In genomic region chr17:56976941-56977570, GRCh38 we compare ENCODE assay signal across 8 cellular contexts. TPM values are rescaled to one million over a fixed set of nuclear protein-coding genes. Genes with fewer than 3 reads are reported as not detected.
DNase-seq lines count a peak whose midpoint lies in the region; ATAC-seq and TF ChIP-seq lines count a peak whose summit lies in the region.

No MANE protein-coding gene starts in this region.

- peaks cover 17 to 26% (median 22%) of the 10 kb centered on the region in 3 donors for H3K4me1 Mint-ChIP-seq in T-cell

- no peaks in the 10 kb centered on the region for H3K27me3 Mint-ChIP-seq in T-cell

- H3K4me3 ChIP-seq in GM12865 (ENCODE audit: low read depth, low read length) (peak overlapping the region; percentile 66; the same call in 1 of the 2 replicates), fibroblast of villous mesenchyme (ENCODE audit: low read depth, low read length) (peak overlapping the region; percentile 81), psoas muscle (peak overlapping the region; percentile 79)

- no peaks in the 10 kb centered on the region for H3K36me3 Mint-ChIP-seq in T-cell

- intact Hi-C loops in psoas muscle (cut with DNase I): no loop called here

- WGBS in psoas muscle, 3 donors: 54 to 63% (median 63%) methylated on average over 10 of the region's 10 CpGs

- H3K9me3 ChIP-seq in psoas muscle: no peaks in the 10 kb centered on the region

- POLR2A ChIA-PET in T-cell (lab: Charles Lee): interaction anchor here in 1 of 2 donors (0.5 kb wide), 1 partner anchor 26 kb away, joined by 4 read pairs; no protein-coding TSS in a partner anchor

- H3K27ac ChIP-seq in psoas muscle: no peak overlapping the region

- ATAC-seq in T-cell (replicated peaks in 1 of 4): no peak
- peak in 2 of 4 donors; percentile 13 to 23 for ATAC-seq in psoas muscle
- ATAC-seq in HG03280 (IDR thresholded peaks at IDR 0.05; ENCODE audit: unreplicated experiment): no peak
- ATAC-seq in HG03378 (IDR thresholded peaks at IDR 0.05; ENCODE audit: unreplicated experiment): no peak

- CTCF ChIA-PET in T-cell (lab: Charles Lee): interaction anchor here in 1 of 2 donors (1.6 kb wide), 1 partner anchor 197 kb away, joined by 4 read pairs; no protein-coding TSS in a partner anchor

- no peak overlapping the region for H3K27ac Mint-ChIP-seq in T-cell

- peaks cover 8% of the 10 kb centered on the region for H3K4me1 ChIP-seq in psoas muscle

- H3K27me3 ChIP-seq in psoas muscle (ENCODE audit: insufficient read depth in 3 of 3, low read length in 2 of 3): no peaks in the 10 kb centered on the region

- H3K36me3 ChIP-seq in psoas muscle (ENCODE audit: insufficient read depth in 1 of 2, low read depth in 1 of 2): peaks cover 0 to 12% of the 10 kb centered on the region in 2 donors

- TF ChIP-seq CTCF in GM12865 (IDR thresholded peaks at IDR 0.05; ENCODE audit: insufficient read depth, low read depth, low read length, missing control alignments) (no peak), fibroblast of villous mesenchyme (IDR thresholded peaks at IDR 0.05; ENCODE audit: insufficient read depth, low read depth, low read length) (no peak), psoas muscle (IDR thresholded peaks at IDR 0.05) (no peak)

- H3K9me3 Mint-ChIP-seq in T-cell: no peaks in the 10 kb centered on the region

- DNase-seq in GM12865 (ENCODE audit: low read depth) (no peak), T-cell (no peak), fibroblast of villous mesenchyme (ENCODE audit: low read depth) (no peak), psoas muscle (no peak), activated gamma-delta T cell (lab: John Stamatoyannopoulos, UW) (no peak), NCI-H1694 treated with DMSO at 0.1 percent for 48 hours (lab: John Stamatoyannopoulos, UW) (no peak)

- peak overlapping the region; percentile 49 to 86 (median 58) for H3K4me3 Mint-ChIP-seq in T-cell

RNA-seq across cellular contexts. Expression of gene SCPEP1, which starts 0.9 kb away (rescaled TPM):
- total RNA-seq in T-cell (10 to 100 TPM; 18.4 to 24.2 (median 22.4) TPM), fibroblast of villous mesenchyme (33.2 and 36.7 TPM in 2 replicates), psoas muscle (10 to 100 TPM; 10.3 to 20.8 (median 12.8) TPM)
- 10 to 100 TPM in 2 of 3 donors, 1 to 10 TPM in 1; 5.8 to 33.1 (median 10.4) TPM for polyA plus RNA-seq in psoas muscle

RNA-seq across cellular contexts. Expression of gene COIL, which starts 16.2 kb away (rescaled TPM):
- total RNA-seq in T-cell (10 to 100 TPM; 14.7 to 19.2 (median 15.7) TPM), fibroblast of villous mesenchyme (10.6 and 17.7 TPM in 2 replicates), psoas muscle (10 to 100 TPM in 2 of 4 donors, 1 to 10 TPM in 2; 7.1 to 12.3 (median 9.7) TPM)
- polyA plus RNA-seq in psoas muscle: 10 to 100 TPM in 1 of 3 donors, 1 to 10 TPM in 2; 6.6 to 11.7 (median 8.4) TPM
